In the genomic region with DNA sequence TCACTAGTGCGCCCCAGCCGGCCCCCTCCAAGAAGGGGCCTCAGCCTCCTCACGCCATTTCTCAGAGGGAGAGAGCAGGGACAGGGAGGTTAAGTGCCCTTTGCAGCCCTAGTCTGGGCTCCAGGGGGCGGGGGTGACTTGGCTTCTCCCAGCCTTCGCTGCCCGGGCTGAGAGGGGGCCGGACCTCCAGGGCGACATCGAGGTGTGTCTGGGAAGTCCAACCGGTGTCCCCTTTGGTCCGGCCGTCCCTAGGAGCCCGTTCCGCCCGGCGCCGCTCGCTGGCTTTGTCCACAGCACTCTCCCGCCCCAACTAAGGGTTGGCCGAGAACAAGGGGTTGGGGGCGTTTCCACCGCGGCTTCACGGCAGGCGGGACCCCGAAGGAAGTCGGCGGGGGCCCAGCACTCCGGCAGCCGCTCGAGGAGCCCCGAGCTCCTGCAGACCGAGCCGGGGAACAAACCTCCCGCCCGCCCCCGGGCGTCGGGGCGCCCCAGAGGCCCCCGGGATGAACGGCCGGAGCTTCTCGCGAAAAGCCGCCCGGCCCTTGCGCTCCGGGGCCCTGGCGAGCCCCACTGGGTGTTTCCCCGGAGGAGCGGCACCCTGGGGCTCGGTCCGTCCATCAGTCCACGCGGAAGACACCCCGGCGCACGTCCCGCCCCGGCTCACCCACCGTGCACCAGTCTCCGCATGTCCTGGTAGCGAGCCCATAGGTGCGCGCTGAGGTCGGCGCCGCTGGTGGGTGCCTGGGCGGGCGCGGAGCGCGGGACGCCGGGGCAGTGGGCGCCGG, we compare ENCODE assay signal across 8 cellular contexts. TPM values are rescaled to one million over a fixed set of nuclear protein-coding genes. Genes with fewer than 3 reads are reported as not detected.
DNase-seq lines count a peak whose midpoint lies in the region; ATAC-seq and TF ChIP-seq lines count a peak whose summit lies in the region.

No MANE protein-coding gene starts in this region.

- no peak overlapping the region for H3K27ac ChIP-seq in SJSA1
- H3K27ac ChIP-seq in dorsolateral prefrontal cortex: peak overlapping the region in 39 of 59 donors; percentile 1 to 84 (median 51)
- H3K27ac ChIP-seq in testis: peak overlapping the region; percentile 69 to 86

- intact Hi-C loops in dorsolateral prefrontal cortex (cut with DNase I) (loop anchor here (5.0 to 10.0 kb wide), 3 partner anchors 58 to 126 kb away; no protein-coding TSS in a partner anchor), testis (cut with DNase I; ENCODE audit: low total_unique reads) (no loop called here)

- DNase-seq in activated naive CD4-positive, alpha-beta T cell treated with Interleukin-2 at 50 U/mL for 16 hours: peak; percentile 31
- no peak for DNase-seq in activated naive CD4-positive, alpha-beta T cell treated with anti-CD3 and anti-CD28 coated beads, Interleukin-2, amount 50 U/mL, for 16 hours
- DNase-seq in SJSA1 (ENCODE audit: low read depth in 1 of 2, low spot score in 2 of 2) (peak; percentile 35 to 42), dorsolateral prefrontal cortex (peak in 3 of 10 donors; percentile 34 to 49 (median 42)), lung microvascular endothelial cell (ENCODE audit: low read depth in 2 of 2) (peak; percentile 34 to 35), testis (no peak)

- H3K36me3 ChIP-seq in SJSA1 (peaks cover 20% of the 10 kb centered on the region), testis (ENCODE audit: low read depth, missing control alignments) (no peaks in the 10 kb centered on the region)

- H3K4me1 ChIP-seq in SJSA1 (replicated peaks): peaks cover 30% of the 10 kb centered on the region
- H3K4me1 ChIP-seq in testis: peaks cover 54% of the 10 kb centered on the region

- 4% methylated on average over 38 of the region's 78 CpGs; no CpG with 5 or more reads in 1 of the 2 donors for WGBS in testis, 2 donors

- no peaks in the 10 kb centered on the region for H3K9me3 ChIP-seq in SJSA1 (replicated peaks)
- H3K9me3 ChIP-seq in testis: no peaks in the 10 kb centered on the region

- H3K27me3 ChIP-seq in SJSA1 (replicated peaks) (no peaks in the 10 kb centered on the region), dorsolateral prefrontal cortex (no peaks in the 10 kb centered on the region), testis (no peaks in the 10 kb centered on the region)

- TF ChIP-seq POLR2A in testis (IDR thresholded peaks at IDR 0.05): no peak

- no peak for TF ChIP-seq CTCF in dorsolateral prefrontal cortex (IDR thresholded peaks at IDR 0.05 in 54 of 56, conservative IDR thresholded peaks at IDR 0.05 in 2 of 56; ENCODE audit: low read depth in 1 of 56, partially characterized antibody in 56 of 56)
- no peak for TF ChIP-seq CTCF in testis (IDR thresholded peaks at IDR 0.05)

- no peak for ATAC-seq in GM19351 (IDR thresholded peaks at IDR 0.05; ENCODE audit: unreplicated experiment)
- ATAC-seq in HG03439 (IDR thresholded peaks at IDR 0.05; ENCODE audit: unreplicated experiment): no peak

- peak overlapping the region; percentile 86 for H3K4me3 ChIP-seq in SJSA1
- H3K4me3 ChIP-seq in dorsolateral prefrontal cortex: peak overlapping the region; percentile 36 to 75 (median 61)
- peak overlapping the region; percentile 67 to 70 for H3K4me3 ChIP-seq in testis

RNA-seq across cellular contexts. Expression of a gene that starts 0.6 kb away (rescaled TPM):
- 39.5 and 74.6 TPM in 2 replicates for total RNA-seq in SJSA1 (2014; rRNA removed; shearing (Covaris generic))
- total RNA-seq in dorsolateral prefrontal cortex (10 to 100 TPM; 10.8 to 61.6 (median 20.5) TPM), lung microvascular endothelial cell (28.4 and 29.0 TPM in 2 replicates), testis (100 to 1,000 TPM; 137 to 147 TPM)
- polyA plus RNA-seq in testis (ENCODE audit: insufficient read depth, low read depth, low replicate concordance): 92.4 TPM

RNA-seq across cellular contexts. Expression of a gene that starts 3.4 kb away (rescaled TPM):
- total RNA-seq in SJSA1 (2014; rRNA removed; shearing (Covaris generic)): 1.1 and 37.2 TPM in 2 replicates
- 10 to 100 TPM in 77 of 120 experiments, 1 to 10 TPM in 43; 4.8 to 19.1 (median 10.9) TPM for total RNA-seq in dorsolateral prefrontal cortex
- 7.3 and 8.3 TPM in 2 replicates for total RNA-seq in lung microvascular endothelial cell
- total RNA-seq in testis: 10 to 100 TPM; 23.0 to 30.5 TPM
- 37.0 TPM for polyA plus RNA-seq in testis (ENCODE audit: insufficient read depth, low read depth, low replicate concordance)

RNA-seq across cellular contexts. Expression of a gene that starts 37.9 kb away (rescaled TPM):
- not detected in 2 replicates for total RNA-seq in SJSA1 (2014; rRNA removed; shearing (Covaris generic))
- total RNA-seq in dorsolateral prefrontal cortex (100 to 1,000 TPM in 4 of 120 experiments, 10 to 100 TPM in 113, 1 to 10 TPM in 3; 7.9 to 229 (median 32.7) TPM), lung microvascular endothelial cell (136 and 224 TPM in 2 replicates), testis (10 to 100 TPM; 58.6 to 71.9 TPM)
- polyA plus RNA-seq in testis (ENCODE audit: insufficient read depth, low read depth, low replicate concordance): 41.7 TPM

Comparison
In these comparisons a context has a peak if more than half of its experiments do, and no peak if none do; other contexts are left out.
1. DNase-seq: peak in activated naive CD4-positive, alpha-beta T cell treated with Interleukin-2 at 50 U/mL for 16 hours (single experiment), SJSA1 (2 of 2) and lung microvascular endothelial cell (2 of 2); none in activated naive CD4-positive, alpha-beta T cell treated with anti-CD3 and anti-CD28 coated beads, Interleukin-2, amount 50 U/mL, for 16 hours (single experiment) and testis (single experiment).
2. Peak in every context shown above with its lines, with median percentiles within 50 percentile points of each other: H3K4me3 ChIP-seq.